Comparison of ENCODE assay signal across 10 cellular contexts in genomic region chr6:23180504-23181293, GRCh38.
A peak's percentile ranks its signal among the peaks of the same experiment; 100 is the strongest.
DNase-seq lines count a peak whose midpoint lies in the region; ATAC-seq, FAIRE-seq and TF ChIP-seq lines count a peak whose summit lies in the region.
"Had no signal": no experiment of that assay in that cellular context is flagged by ENCODE, and none has a peak within 500 bp of the region (broad histone marks: within the 10 kb centered on the region; RNA-seq: fewer than 3 reads in every experiment).

No MANE protein-coding gene starts in this region.

- no peaks in the 10 kb centered on the region for H3K4me1 Mint-ChIP-seq in astrocyte (ENCODE audit: low read depth, unreplicated experiment)
- H3K4me1 Mint-ChIP-seq: T-helper 17 cell had no signal

- H3K9ac ChIP-seq in astrocyte (ENCODE audit: low read length), result no peak overlapping the region
- H3K9ac ChIP-seq: BLaER1 treated with 17β-estradiol and CSF1 and Interleukin-3, amounts not matched to agents 10 nM and 100 nM had no signal

- in situ Hi-C loops in gastrocnemius medialis (cut with MboI; ENCODE audit: low sequenced_read_pairs in 4 of 4), result no loop called here

- no peaks in the 10 kb centered on the region for H3K36me3 Mint-ChIP-seq in astrocyte (ENCODE audit: low read depth, unreplicated experiment)

- POLR2A ChIA-PET in AG04449 (lab: Yijun Ruan, JAX), result no interaction called here

- intact Hi-C loops in gastrocnemius medialis (cut with DNase I; ENCODE audit: low total_unique reads), result no loop called here

- H3K27me3 ChIP-seq in astrocyte (ENCODE audit: insufficient read depth, low read length) (no peaks in the 10 kb centered on the region), gastrocnemius medialis (no peaks in the 10 kb centered on the region)
- H3K27me3 ChIP-seq: BLaER1 treated with 17β-estradiol and CSF1 and Interleukin-3, amounts not matched to agents 10 nM and 100 nM had no signal

- H3K4me1 ChIP-seq in astrocyte (ENCODE audit: insufficient read depth, low read length), result peaks cover 5% of the 10 kb centered on the region
- no peaks in the 10 kb centered on the region for H3K4me1 ChIP-seq in gastrocnemius medialis
- H3K4me1 ChIP-seq: BLaER1 treated with 17β-estradiol and CSF1 and Interleukin-3, amounts not matched to agents 10 nM and 100 nM had no signal

- no peaks in the 10 kb centered on the region for H3K9me3 ChIP-seq in astrocyte (ENCODE audit: insufficient read depth, low read depth, low read length)
- H3K9me3 ChIP-seq in gastrocnemius medialis, result no peaks in the 10 kb centered on the region
- H3K9me3 ChIP-seq: BLaER1 treated with 17β-estradiol and CSF1 and Interleukin-3, amounts not matched to agents 10 nM and 100 nM had no signal

- no peaks in the 10 kb centered on the region for H3K27me3 Mint-ChIP-seq in astrocyte (ENCODE audit: low read depth, unreplicated experiment)
- H3K27me3 Mint-ChIP-seq: T-helper 17 cell had no signal

- TF ChIP-seq POLR2A in gastrocnemius medialis (IDR thresholded peaks at IDR 0.05), result no peak

- ATAC-seq in gastrocnemius medialis (no peak), HG02938 (IDR thresholded peaks at IDR 0.05; ENCODE audit: unreplicated experiment) (no peak), GM19023 (IDR thresholded peaks at IDR 0.05; ENCODE audit: unreplicated experiment) (no peak)
- ATAC-seq: T-helper 17 cell had no signal

- no peaks in the 10 kb centered on the region for H3K9me3 Mint-ChIP-seq in astrocyte (ENCODE audit: unreplicated experiment)

- no peak overlapping the region for H3K27ac Mint-ChIP-seq in astrocyte (ENCODE audit: unreplicated experiment)
- H3K27ac Mint-ChIP-seq: T-helper 17 cell had no signal

- H3K4me3 Mint-ChIP-seq in astrocyte (ENCODE audit: unreplicated experiment), result no peak overlapping the region
- H3K4me3 Mint-ChIP-seq: T-helper 17 cell had no signal

- H3K36me3 ChIP-seq in astrocyte (ENCODE audit: insufficient read depth, low read length) (no peaks in the 10 kb centered on the region), gastrocnemius medialis (no peaks in the 10 kb centered on the region)
- H3K36me3 ChIP-seq: BLaER1 treated with 17β-estradiol and CSF1 and Interleukin-3, amounts not matched to agents 10 nM and 100 nM had no signal

- H4K20me1 ChIP-seq in astrocyte (ENCODE audit: insufficient read depth, low read length), result no peaks in the 10 kb centered on the region
- H4K20me1 ChIP-seq: BLaER1 treated with 17β-estradiol and CSF1 and Interleukin-3, amounts not matched to agents 10 nM and 100 nM had no signal

- no peak overlapping the region for H3K4me3 ChIP-seq in AG04449 (ENCODE audit: low read depth, low read length)
- no peak overlapping the region for H3K4me3 ChIP-seq in astrocyte (ENCODE audit: insufficient read depth, low read depth, low read length)
- no peak overlapping the region for H3K4me3 ChIP-seq in gastrocnemius medialis
- H3K4me3 ChIP-seq: BLaER1 treated with 17β-estradiol and CSF1 and Interleukin-3, amounts not matched to agents 10 nM and 100 nM had no signal

- FAIRE-seq in astrocyte (lab: Jason Lieb, UNC), result no peak

- CTCF ChIA-PET in AG04449 (lab: Yijun Ruan, JAX), result interaction anchor here (0.6 kb wide), 1 partner anchor 323 kb away, joined by 3 read pairs; no protein-coding TSS in a partner anchor

- no peak overlapping the region for H3K27ac ChIP-seq in astrocyte (ENCODE audit: low read depth, low read length)
- no peak overlapping the region for H3K27ac ChIP-seq in gastrocnemius medialis
- H3K27ac ChIP-seq: BLaER1 treated with 17β-estradiol and CSF1 and Interleukin-3, amounts not matched to agents 10 nM and 100 nM had no signal

- H3K79me2 ChIP-seq in astrocyte (ENCODE audit: insufficient read depth, low read length), result no peaks in the 10 kb centered on the region

- H3K4me2 ChIP-seq in astrocyte (ENCODE audit: low read length), result no peak overlapping the region
- H3K4me2 ChIP-seq: BLaER1 treated with 17β-estradiol and CSF1 and Interleukin-3, amounts not matched to agents 10 nM and 100 nM had no signal

- peak overlapping the region; percentile 36 for H2AFZ ChIP-seq in astrocyte (ENCODE audit: low read depth, low read length)

- DNase-seq in AG04449 (ENCODE audit: low read depth, low spot score), result peak; percentile 59
- peak; percentile 94 for DNase-seq in NCI-H146 treated with DMSO at 0.1 percent for 48 hours (lab: John Stamatoyannopoulos, UW; ENCODE audit: unreplicated experiment)
- DNase-seq in astrocyte (ENCODE audit: low read depth), result peak; percentile 86
- peak; percentile 16 for DNase-seq in iPS-NIHi7 (ENCODE audit: extremely low spot score)
- DNase-seq in gastrocnemius medialis, result no peak
- no peak for DNase-seq in SIG-M5 treated with dmso at 0.1 percent for 504 hours (lab: John Stamatoyannopoulos, UW; ENCODE audit: unreplicated experiment)
- DNase-seq: T-helper 17 cell had no signal

- no peak for TF ChIP-seq CTCF in AG04449 (IDR thresholded peaks at IDR 0.05; ENCODE audit: insufficient read depth, low read length, missing control alignments)
- no peak for TF ChIP-seq CTCF in astrocyte (IDR thresholded peaks at IDR 0.05; ENCODE audit: insufficient read depth, low read depth, low read length)
- no peak for TF ChIP-seq CTCF in gastrocnemius medialis (IDR thresholded peaks at IDR 0.05 in 4 of 5, conservative IDR thresholded peaks at IDR 0.05 in 1 of 5)

Comparison
In these comparisons a context has a peak if more than half of its experiments do, and no peak if none do; other contexts are left out.
1. DNase-seq: peak in AG04449 (single experiment), NCI-H146 treated with DMSO at 0.1 percent for 48 hours (single experiment), astrocyte (single experiment) and iPS-NIHi7 (single experiment); none in gastrocnemius medialis (0 of 2) and SIG-M5 treated with dmso at 0.1 percent for 504 hours (single experiment).